In genomic region chr10:47552719-47553118, GRCh38 we compare ENCODE assay signal across 8 cellular contexts. TPM values are rescaled to one million over a fixed set of nuclear protein-coding genes. Genes with fewer than 3 reads are reported as not detected.
DNase-seq lines count a peak whose midpoint lies in the region; ATAC-seq and TF ChIP-seq lines count a peak whose summit lies in the region.
"Not testable (repeated sequence)": the region's sequence is repeated elsewhere in the genome, so short reads cannot be mapped to it uniquely, and the experiment has no call there.

No MANE protein-coding gene starts in this region.

- not testable (repeated sequence) for H3K36me3 Mint-ChIP-seq in activated B cell treated with CpG ODN at 0.5 μM for 24 hours (ENCODE audit: low read depth); progenitor cell of endocrine pancreas (ENCODE audit: insufficient read depth)

- not testable (repeated sequence) for H3K4me1 ChIP-seq in upper lobe of left lung

- not testable (repeated sequence) for H3K9me3 ChIP-seq in iPS-18c (ENCODE audit: control insufficient read depth, insufficient read depth, low read length); upper lobe of left lung

- H3K27ac Mint-ChIP-seq in activated B cell treated with CpG ODN at 0.5 μM for 24 hours (peak overlapping the region; percentile 90), progenitor cell of endocrine pancreas (peak overlapping the region; percentile 97)

- ATAC-seq in HG02852 (IDR thresholded peaks at IDR 0.05; ENCODE audit: unreplicated experiment) (peak; percentile 30), activated B cell treated with CpG ODN at 0.5 μM for 24 hours (ENCODE audit: low read depth) (peak; percentile 64), upper lobe of left lung (ENCODE audit: low FRiP score in 2 of 2) (peak; percentile 77)

- not testable (repeated sequence) for H3K27me3 ChIP-seq in upper lobe of left lung

- WGBS in upper lobe of left lung, 2 donors: 11 to 12% methylated on average over 7 of the region's 7 CpGs

- intact Hi-C loops in activated B cell treated with CpG ODN at 0.5 μM for 24 hours (cut with micrococcal nuclease): not testable (repeated sequence)

- TF ChIP-seq EP300 in upper lobe of left lung (IDR thresholded peaks at IDR 0.05): not testable (repeated sequence)

- peak overlapping the region; percentile 79 to 87 (median 84) for H3K27ac ChIP-seq in upper lobe of left lung

- CTCF ChIA-PET in activated B cell treated with CpG ODN at 0.5 μM for 24 hours (lab: Charles Lee): not testable (repeated sequence)

- H3K4me3 ChIP-seq in GM12875 (ENCODE audit: low read depth, low read length) (peak overlapping the region; percentile 69), iPS-18c (ENCODE audit: insufficient read depth, low read depth, low read length) (peak overlapping the region; percentile 46; the same call in 1 of the 2 replicates), upper lobe of left lung (peak overlapping the region; percentile 54 to 77 (median 66))

- H3K27me3 Mint-ChIP-seq in activated B cell treated with CpG ODN at 0.5 μM for 24 hours, progenitor cell of endocrine pancreas: not testable (repeated sequence)

- not testable (repeated sequence) for H3K9me3 Mint-ChIP-seq in activated B cell treated with CpG ODN at 0.5 μM for 24 hours; progenitor cell of endocrine pancreas (ENCODE audit: low read depth)

- H3K4me3 Mint-ChIP-seq in activated B cell treated with CpG ODN at 0.5 μM for 24 hours (peak overlapping the region; percentile 97), progenitor cell of endocrine pancreas (ENCODE audit: low read depth) (peak overlapping the region; percentile 100)

- peak; percentile 55 for DNase-seq in NAMALWA (ENCODE audit: low spot score)
- DNase-seq in activated B cell treated with CpG ODN at 0.5 μM for 24 hours; progenitor cell of endocrine pancreas (ENCODE audit: low spot score, unreplicated experiment): not testable (repeated sequence)
- DNase-seq in central memory CD4-positive, alpha-beta T cell: peak; percentile 32
- DNase-seq in upper lobe of left lung: peak in 1 of 2 donors; percentile 68

- H3K4me1 Mint-ChIP-seq in activated B cell treated with CpG ODN at 0.5 μM for 24 hours; progenitor cell of endocrine pancreas (ENCODE audit: low read depth): not testable (repeated sequence)

- not testable (repeated sequence) for TF ChIP-seq CTCF in GM12875 (IDR thresholded peaks at IDR 0.05; ENCODE audit: borderline replicate concordance, insufficient read depth, low read depth, low read length); activated B cell treated with CpG ODN at 0.5 μM for 24 hours (IDR thresholded peaks at IDR 0.05); progenitor cell of endocrine pancreas (IDR thresholded peaks at IDR 0.05; ENCODE audit: unreplicated experiment); upper lobe of left lung (IDR thresholded peaks at IDR 0.05)

- POLR2A ChIA-PET in activated B cell treated with CpG ODN at 0.5 μM for 24 hours (lab: Charles Lee): not testable (repeated sequence)

- not testable (repeated sequence) for TF ChIP-seq POLR2A in upper lobe of left lung (IDR thresholded peaks at IDR 0.05)

- not testable (repeated sequence) for H3K36me3 ChIP-seq in upper lobe of left lung

RNA-seq across cellular contexts. Expression of gene AGAP9, which starts 29.3 kb away (rescaled TPM):
- total RNA-seq in activated B cell treated with CpG ODN at 0.5 μM for 24 hours: 6.1 and 7.7 TPM in 2 replicates
- total RNA-seq in progenitor cell of endocrine pancreas: 20.3 and 21.7 TPM in 2 replicates
- total RNA-seq in upper lobe of left lung: 10 to 100 TPM in 2 of 6 donors, 1 to 10 TPM in 4; 3.6 to 40.9 (median 8.5) TPM
